Comparison of ENCODE assay signal across 16 cellular contexts in the genomic region with DNA sequence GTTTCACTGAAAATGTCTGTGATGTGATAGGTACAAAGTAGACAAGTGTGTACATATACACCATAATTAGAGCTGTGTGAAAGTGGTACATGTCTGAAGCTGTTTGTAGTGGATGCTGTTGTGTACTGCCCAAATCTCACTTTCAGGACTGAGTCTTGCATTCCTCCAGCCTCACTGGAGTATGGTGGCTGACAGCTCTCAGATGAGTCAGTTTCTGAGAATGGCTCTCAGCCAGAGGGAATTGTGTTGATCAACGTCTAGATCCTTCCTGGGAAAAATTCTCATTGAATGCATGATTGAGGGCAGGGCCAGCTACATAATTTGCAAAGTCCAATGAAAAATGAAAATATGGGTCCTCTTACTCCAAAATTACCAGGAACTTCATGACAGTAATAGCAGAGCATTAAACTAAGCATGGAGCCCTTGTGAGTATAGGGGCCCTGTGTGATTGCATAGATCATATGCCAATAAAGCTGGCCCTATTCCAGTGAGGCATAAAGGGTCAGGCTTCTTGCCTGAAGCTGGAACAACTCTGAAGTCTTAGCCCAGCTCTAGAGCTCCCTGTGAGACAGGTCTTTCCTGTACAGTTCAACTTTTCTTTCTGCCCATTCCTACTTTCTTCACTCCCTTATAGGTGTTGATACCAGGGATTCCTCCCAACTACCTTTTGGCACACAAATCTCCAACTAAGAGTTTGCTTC. TPM values are rescaled to one million over a fixed set of nuclear protein-coding genes. Genes with fewer than 3 reads are reported as not detected.
DNase-seq lines count a peak whose midpoint lies in the region; ATAC-seq, FAIRE-seq and TF ChIP-seq lines count a peak whose summit lies in the region.
"Had no signal": no experiment of that assay in that cellular context is flagged by ENCODE, and none has a peak within 500 bp of the region (broad histone marks: within the 10 kb centered on the region; RNA-seq: fewer than 3 reads in every experiment).

No MANE protein-coding gene starts in this region.

- no peak for TF ChIP-seq EP300 in K562 (IDR thresholded peaks at IDR 0.05; ENCODE audit: low read length)

- H3K4me1 Mint-ChIP-seq in activated T-cell treated with anti-CD3 and anti-CD28 coated beads, Interleukin-2, amount 50 U/mL, for 72 hours (ENCODE audit: low read depth) = peaks cover 40% of the 10 kb centered on the region

- no peak for FAIRE-seq in K562 (lab: Jason Lieb, UNC)
- FAIRE-seq: GM12892 had no signal

- WGBS in IMR-90 (ENCODE audit: extremely low coverage in 2 of 2, insufficient read length in 1 of 2), 2 experiments = no CpG with 5 or more reads among the region's 1 CpG
- 0% methylated on average over 1 of the region's 1 CpG for WGBS in K562 (ENCODE audit: insufficient coverage, low coverage, missing lambda C conversion rate)

- no peaks in the 10 kb centered on the region for H3K36me3 Mint-ChIP-seq in activated T-cell treated with anti-CD3 and anti-CD28 coated beads, Interleukin-2, amount 50 U/mL, for 72 hours (ENCODE audit: insufficient read depth in 2 of 2)

- peaks cover 6% of the 10 kb centered on the region for H3K27me3 ChIP-seq in IMR-90 (ENCODE audit: control insufficient read depth, insufficient read depth, low read length)
- H3K27me3 ChIP-seq in K562 (ENCODE audit: control insufficient read depth in 2 of 2, insufficient read depth in 2 of 2, low read length in 2 of 2) = no peaks in the 10 kb centered on the region

- no peak overlapping the region for H2AK5ac ChIP-seq in IMR-90 (ENCODE audit: low read depth, low read length)

- no peak overlapping the region for H3K23ac ChIP-seq in IMR-90 (ENCODE audit: low read depth, low read length)

- DNase-seq in AG10803 (ENCODE audit: low read depth) = peak; percentile 61
- peak; percentile 71 for DNase-seq in IMR-90
- no peak for DNase-seq in K562 (ENCODE audit: extremely low read depth in 1 of 4, low spot score in 3 of 4)
- DNase-seq in iris pigment epithelial cell (ENCODE audit: low read depth) = peak; percentile 75
- no peak for DNase-seq in OCI-LY7 (ENCODE audit: low spot score)
- no peak for DNase-seq in amniotic stem cell (lab: John Stamatoyannopoulos, UW)
- DNase-seq in activated T-cell treated with anti-CD3 and anti-CD28 coated beads, Interleukin-2, amount 50 U/mL, for 72 hours = no peak
- DNase-seq in stimulated activated CD4-positive, alpha-beta T cell treated with anti-CD3 and anti-CD28 coated beads, Interleukin-4, amount 100 ng/mL, for 24 hours = no peak
- DNase-seq: activated naive CD4-positive, alpha-beta T cell treated with Interleukin-2 at 50 U/mL for 16 hours; DMS153; erythroblast; NCI-H1048; NCI-H524; SHP77 had no signal

- no peak overlapping the region for H4K5ac ChIP-seq in IMR-90 (ENCODE audit: low read depth, low read length)

- TF ChIP-seq POLR2A in IMR-90 (IDR thresholded peaks at IDR 0.05; ENCODE audit: low read depth, low read length) (no peak), K562 (conservative IDR thresholded peaks at IDR 0.05) (no peak)

- no peak overlapping the region for H3K4me2 ChIP-seq in IMR-90 (ENCODE audit: low read depth, low read length)
- no peak overlapping the region for H3K4me2 ChIP-seq in K562 (ENCODE audit: insufficient read depth, low read length)
- H3K4me2 ChIP-seq in OCI-LY7 (ENCODE audit: low read length) = no peak overlapping the region

- intact Hi-C loops in IMR-90 (cut with micrococcal nuclease) (loop anchor here (10.0 kb wide), 1 partner anchor 258 kb away; a partner anchor contains a TSS), K562 (cut with micrococcal nuclease) (no loop called here), OCI-LY7 (cut with micrococcal nuclease; ENCODE audit: unreplicated experiment) (loop anchor here (10.0 kb wide), 1 partner anchor 278 kb away; no protein-coding TSS in a partner anchor)

- no peak overlapping the region for H3K4ac ChIP-seq in IMR-90 (ENCODE audit: low read depth, low read length)

- no peak overlapping the region for H2AK9ac ChIP-seq in IMR-90 (replicated peaks; ENCODE audit: low read depth, low read length, poor library complexity)

- no peak overlapping the region for H3K4me3 Mint-ChIP-seq in activated T-cell treated with anti-CD3 and anti-CD28 coated beads, Interleukin-2, amount 50 U/mL, for 72 hours

- H3K4me3 ChIP-seq in AG10803 (ENCODE audit: low read length) = no peak overlapping the region
- H3K4me3 ChIP-seq in IMR-90 (ENCODE audit: insufficient read depth, low read depth, low read length) = no peak overlapping the region
- H3K4me3 ChIP-seq in K562 = no peak overlapping the region
- H3K4me3 ChIP-seq in OCI-LY7 (ENCODE audit: low read depth, low read length, poor library complexity, severe bottlenecking) = no peak overlapping the region
- H3K4me3 ChIP-seq: HAP-1 had no signal

- no peak overlapping the region for H3K56ac ChIP-seq in IMR-90 (ENCODE audit: extremely low read depth, insufficient read depth, low read length)

- H2BK15ac ChIP-seq in IMR-90 (ENCODE audit: low read depth, low read length) = no peak overlapping the region

- no peak overlapping the region for H3K27ac Mint-ChIP-seq in activated T-cell treated with anti-CD3 and anti-CD28 coated beads, Interleukin-2, amount 50 U/mL, for 72 hours

- no peaks in the 10 kb centered on the region for H3K36me3 ChIP-seq in IMR-90 (ENCODE audit: control insufficient read depth, insufficient read depth, low read length)
- H3K36me3 ChIP-seq in K562 (ENCODE audit: control insufficient read depth, insufficient read depth, low read length) = no peaks in the 10 kb centered on the region
- no peaks in the 10 kb centered on the region for H3K36me3 ChIP-seq in OCI-LY7 (ENCODE audit: insufficient read depth, low read length)
- H3K36me3 ChIP-seq: HAP-1 had no signal

- no peaks in the 10 kb centered on the region for H3K9me3 Mint-ChIP-seq in activated T-cell treated with anti-CD3 and anti-CD28 coated beads, Interleukin-2, amount 50 U/mL, for 72 hours

- H4K20me1 ChIP-seq in IMR-90 (ENCODE audit: insufficient read depth, low read length) = no peaks in the 10 kb centered on the region
- H4K20me1 ChIP-seq in K562 (replicated peaks; ENCODE audit: control insufficient read depth, insufficient read depth, low read length) = no peaks in the 10 kb centered on the region
- H4K20me1 ChIP-seq in OCI-LY7 (ENCODE audit: insufficient read depth, low read length) = no peaks in the 10 kb centered on the region

- no peak overlapping the region for H3K9ac ChIP-seq in IMR-90 (ENCODE audit: low read depth, low read length)
- H3K9ac ChIP-seq in K562 (ENCODE audit: insufficient read depth in 1 of 2, low read depth in 2 of 2, low read length in 2 of 2) = no peak overlapping the region

- H3K9me2 ChIP-seq in OCI-LY7 (ENCODE audit: insufficient read depth, low read length) = no peaks in the 10 kb centered on the region

- no peak overlapping the region for H2BK120ac ChIP-seq in IMR-90 (ENCODE audit: low read depth, low read length)

- H3K27ac ChIP-seq in IMR-90 (ENCODE audit: insufficient read depth, low read length) = no peak overlapping the region
- H3K27ac ChIP-seq in K562 (ENCODE audit: extremely low read depth, low read depth, low read length) = no peak overlapping the region
- no peak overlapping the region for H3K27ac ChIP-seq in OCI-LY7 (ENCODE audit: low read depth, low read length, poor library complexity, severe bottlenecking)

- H3K9me3 ChIP-seq in IMR-90 (ENCODE audit: control insufficient read depth, insufficient read depth, low read length) = no peaks in the 10 kb centered on the region
- H3K9me3 ChIP-seq in K562 (replicated peaks; ENCODE audit: control insufficient read depth, insufficient read depth, low read depth, low read length) = no peaks in the 10 kb centered on the region
- no peaks in the 10 kb centered on the region for H3K9me3 ChIP-seq in OCI-LY7 (ENCODE audit: low read length)
- H3K9me3 ChIP-seq: HAP-1 had no signal

- CTCF ChIA-PET in IMR-90 (lab: Yijun Ruan, JAX) (no interaction called here), K562 (lab: Yijun Ruan, JAX; ENCODE audit: low intra/inter-chr PET ratio) (no interaction called here), OCI-LY7 (lab: Charles Lee; ENCODE audit: unreplicated experiment) (no interaction called here)

- no peaks in the 10 kb centered on the region for H3K4me1 ChIP-seq in IMR-90 (ENCODE audit: control insufficient read depth, insufficient read depth, low read length)
- H3K4me1 ChIP-seq in K562 (replicated peaks in 1 of 2; ENCODE audit: control insufficient read depth in 2 of 2, insufficient read depth in 2 of 2, low read length in 2 of 2) = peaks cover 0 to 12% of the 10 kb centered on the region in 2 experiments; a peak in 3 of 5 replicates
- H3K4me1 ChIP-seq in OCI-LY7 (ENCODE audit: insufficient read depth, low read length, poor library complexity, severe bottlenecking) = peaks cover 32% of the 10 kb centered on the region
- H3K4me1 ChIP-seq: HAP-1 had no signal

- BruUV-seq in IMR-90 (replicated peaks; lab: Mats Ljungman, UMichigan) (no TSS peak), K562 (replicated peaks; lab: Mats Ljungman, UMichigan) (no TSS peak), OCI-LY7 (replicated peaks; lab: Mats Ljungman, UMichigan) (no TSS peak)

- TF ChIP-seq RAD21 in IMR-90 (IDR thresholded peaks at IDR 0.05; ENCODE audit: low read length) (no peak), K562 (CRISPR knock-in tag; conservative IDR thresholded peaks at IDR 0.05 in 1 of 2, IDR thresholded peaks at IDR 0.05 in 1 of 2) (no peak)

- no peak overlapping the region for H3K18ac ChIP-seq in IMR-90 (ENCODE audit: low read depth, low read length)

- dilution Hi-C loops in IMR-90 (cut with HindIII; ENCODE audit: low sequenced_read_pairs, unreplicated experiment) = no loop called here

- POLR2A ChIA-PET in IMR-90 (lab: Charles Lee; ENCODE audit: unreplicated experiment) (no interaction called here), K562 (lab: Yijun Ruan, JAX) (interaction anchor here (0.6 to 1.0 kb wide), 2 partner anchors 11 to 46 kb away, joined by 3 read pairs; a partner anchor contains a TSS), OCI-LY7 (lab: Charles Lee) (interaction anchor here (0.8 kb wide), 1 partner anchor 11 kb away, joined by 3 read pairs; a partner anchor contains a TSS)

- no peak overlapping the region; the same call in 1 of the 2 replicates for H3K14ac ChIP-seq in IMR-90 (replicated peaks; ENCODE audit: low read depth, low read length)

- no peak overlapping the region for H2BK20ac ChIP-seq in IMR-90 (ENCODE audit: low read depth, low read length)

- no peak overlapping the region for H4K91ac ChIP-seq in IMR-90 (ENCODE audit: insufficient read depth, low read depth, low read length)

- H3K79me2 ChIP-seq in K562 (ENCODE audit: control insufficient read depth, insufficient read depth, low read length) (no peaks in the 10 kb centered on the region), OCI-LY7 (ENCODE audit: insufficient read depth, low read depth, low read length) (no peaks in the 10 kb centered on the region)

- no peak overlapping the region for H2BK5ac ChIP-seq in IMR-90 (ENCODE audit: low read depth, low read length, poor library complexity, severe bottlenecking)

- H3K9me1 ChIP-seq in IMR-90 (ENCODE audit: insufficient read depth, low read length) (no peaks in the 10 kb centered on the region), K562 (ENCODE audit: control insufficient read depth, insufficient read depth, low read length) (no peaks in the 10 kb centered on the region)

- H4K8ac ChIP-seq in IMR-90 (ENCODE audit: low read depth in 2 of 2, low read length in 2 of 2) = no peak overlapping the region

- no peak for TF ChIP-seq CTCF in AG10803 (conservative IDR thresholded peaks at IDR 0.05; ENCODE audit: low read length)
- TF ChIP-seq CTCF in IMR-90 (conservative IDR thresholded peaks at IDR 0.05; ENCODE audit: low read depth, low read length) = no peak
- no peak for TF ChIP-seq CTCF in K562 (IDR thresholded peaks at IDR 0.05 in 2 of 3, conservative IDR thresholded peaks at IDR 0.05 in 1 of 3; ENCODE audit: insufficient read depth in 2 of 3, low read depth in 1 of 3, low read length in 3 of 3)
- no peak for TF ChIP-seq CTCF in OCI-LY7 (conservative IDR thresholded peaks at IDR 0.05; ENCODE audit: low read length)

- in situ Hi-C loops in IMR-90 (cut with MboI; ENCODE audit: low sequenced_read_pairs) (no loop called here), K562 (cut with MboI) (loop anchor here (10.0 kb wide), 1 partner anchor 608 kb away; no protein-coding TSS in a partner anchor)

- H3K79me1 ChIP-seq in IMR-90 (ENCODE audit: low read depth in 1 of 2, low read length in 2 of 2) = no peaks in the 10 kb centered on the region

- H3K27me3 Mint-ChIP-seq in activated T-cell treated with anti-CD3 and anti-CD28 coated beads, Interleukin-2, amount 50 U/mL, for 72 hours (ENCODE audit: low read depth) = no peaks in the 10 kb centered on the region

- peak; percentile 43; the same call in 1 of the 2 replicates for ATAC-seq in IMR-90 (ENCODE audit: low read depth)
- peak; percentile 28; the same call in 1 of the 3 replicates for ATAC-seq in K562
- no peak for ATAC-seq in activated T-cell treated with anti-CD3 and anti-CD28 coated beads, Interleukin-2, amount 50 U/mL, for 72 hours (replicated peaks in 1 of 2)

- no peak overlapping the region for H2AFZ ChIP-seq in IMR-90 (replicated peaks; ENCODE audit: low read length, poor library complexity)
- H2AFZ ChIP-seq in K562 (ENCODE audit: low read depth, low read length) = peak overlapping the region; percentile 34; the same call in 1 of the 2 replicates
- no peak overlapping the region for H2AFZ ChIP-seq in OCI-LY7 (ENCODE audit: low read length)

RNA-seq across cellular contexts. Expression of a gene that starts 10.8 kb away (rescaled TPM):
- total RNA-seq in IMR-90 (2012; rRNA removed) (5.2 and 5.6 TPM in 2 replicates), K562 (2014; rRNA removed) (17.7 and 19.4 TPM in 2 replicates), K562 (2014; rRNA removed; fragmentation: Illumina TruSeq; extraction: Trizol) (32.3 and 43.3 TPM in 2 replicates), K562 (2015; rRNA removed; fragmentation: Illumina TruSeq; extraction: Trizol) (15.9 and 20.8 TPM in 2 replicates), K562 (2021) (19.7 and 20.1 TPM in 2 replicates), OCI-LY7 (2022) (38.0 and 38.6 TPM in 2 replicates)
- polyA plus RNA-seq in IMR-90 (2012; rRNA removed) (4.7 and 5.3 TPM in 2 replicates), K562 (2011; rRNA removed) (39.3 and 40.5 TPM in 2 replicates), K562 (2014; fragmentation: Illumina TruSeq; extraction: Trizol) (33.2 and 37.2 TPM in 2 replicates), K562 (2014; fragmentation: Nextera tagmentation; extraction: Ambion mirVana) (10 to 100 TPM; 26.6 to 29.4 TPM), K562 (2014; rRNA removed) (34.5 and 38.0 TPM in 2 replicates)
- 0.78 and 0.99 TPM in 2 replicates for polyA plus RNA-seq in IMR-90 (2012; cell fraction: cytosol; rRNA removed)
- polyA plus RNA-seq in IMR-90 (2012; cell fraction: nucleus; rRNA removed; ENCODE audit: low replicate concordance) = 3.6 and 25.3 TPM in 2 replicates
- total RNA-seq in K562 (2011; cell fraction: chromatin; rRNA removed; ENCODE audit: low replicate concordance) = 23.4 and 40.6 TPM in 2 replicates
- 10.8 and 19.5 TPM in 2 replicates for total RNA-seq in K562 (2011; cell fraction: nucleolus; rRNA removed)
- total RNA-seq in K562 (2011; cell fraction: nucleoplasm; rRNA removed) = 34.5 and 48.2 TPM in 2 replicates
- polyA plus RNA-seq in K562 (2011; cell fraction: cytosol; rRNA removed) = 9.3 and 15.6 TPM in 2 replicates
- 60.3 and 78.0 TPM in 2 replicates for polyA plus RNA-seq in K562 (2011; cell fraction: nucleus; rRNA removed)
- 20.4 and 69.1 TPM in 2 replicates for polyA plus RNA-seq in K562 (2012)
- polyA minus RNA-seq in K562 (2011; rRNA and poly(A)+ RNA removed) = 27.4 and 32.5 TPM in 2 replicates
- 7.4 and 12.8 TPM in 2 replicates for polyA minus RNA-seq in K562 (2011; cell fraction: cytosol; rRNA and poly(A)+ RNA removed)
- polyA minus RNA-seq in K562 (2011; cell fraction: nucleus; rRNA and poly(A)+ RNA removed) = 24.2 and 39.0 TPM in 2 replicates
- 22.5 and 24.8 TPM in 2 replicates for total RNA-seq in OCI-LY7 (2014; rRNA removed; shearing (Covaris generic))
- 10 to 100 TPM; 30.2 to 30.4 TPM for total RNA-seq in activated T-cell treated with anti-CD3 and anti-CD28 coated beads, Interleukin-2, amount 50 U/mL, for 72 hours

Comparison
In these comparisons a context has a peak if more than half of its experiments do, and no peak if none do; other contexts are left out.
1. DNase-seq: peak in AG10803 (single experiment), IMR-90 (single experiment) and iris pigment epithelial cell (single experiment); none in K562 (0 of 4), OCI-LY7 (single experiment), amniotic stem cell (single experiment), activated T-cell treated with anti-CD3 and anti-CD28 coated beads, Interleukin-2, amount 50 U/mL, for 72 hours (0 of 2) and stimulated activated CD4-positive, alpha-beta T cell treated with anti-CD3 and anti-CD28 coated beads, Interleukin-4, amount 100 ng/mL, for 24 hours (single experiment).
2. ATAC-seq: peak in IMR-90 (single experiment) and K562 (single experiment); none in activated T-cell treated with anti-CD3 and anti-CD28 coated beads, Interleukin-2, amount 50 U/mL, for 72 hours (0 of 2).